1 cellular context compared by ENCODE assay signal in genomic region chr1:54604572-54605370, GRCh38.
A peak's percentile ranks its signal among the peaks of the same experiment; 100 is the strongest.
TF ChIP-seq lines count a peak whose summit lies in the region.

No MANE protein-coding gene starts in this region.

TF ChIP-seq in K562, 482 proteins besides CTCF, POLR2A, EP300 and RAD21:
- TF ChIP-seq ATF1 (CRISPR knock-in tag; IDR thresholded peaks at IDR 0.05): no peak
- TF ChIP-seq ATF1 (tag; IDR thresholded peaks at IDR 0.05): no peak
- TF ChIP-seq RBM25 (IDR thresholded peaks at IDR 0.05; ENCODE audit: low read depth, low read length, severe bottlenecking): no peak
- TF ChIP-seq SPI1 (IDR thresholded peaks at IDR 0.05; ENCODE audit: borderline replicate concordance, low read depth, low read length): 0 out of 2 replicates have a peak, but pooled peaks have one; percentile 21
TF ChIP-seq in K562: peak in this region for 1.
